ENCODE assay signal across 16 cellular contexts in genomic region chr20:63882257-63883208, GRCh38. TPM values are rescaled to one million over a fixed set of nuclear protein-coding genes. Genes with fewer than 3 reads are reported as not detected.
DNase-seq lines count a peak whose midpoint lies in the region; ATAC-seq and TF ChIP-seq lines count a peak whose summit lies in the region.
"Had no signal": no experiment of that assay in that cellular context is flagged by ENCODE, and none has a peak within 500 bp of the region (broad histone marks: within the 10 kb centered on the region; RNA-seq: fewer than 3 reads in every experiment).

No MANE protein-coding gene starts in this region.

- H3K9me3 Mint-ChIP-seq in endodermal cell (no peaks in the 10 kb centered on the region), osteocyte (ENCODE audit: unreplicated experiment) (no peaks in the 10 kb centered on the region)
- H3K9me3 Mint-ChIP-seq in activated T-helper 1 cell treated with anti-CD3 and anti-CD28 coated beads, Interleukin-12 subunit alpha, Interleukin-12 subunit beta, Interleukin-2, Interleukin-4 antibody, amounts not matched to agents 30 ng/mL and 10 ng/mL and 1 ng/mL, durations not matched to agents 14 hours and 24 hours and 36 hours, result no peaks in the 10 kb centered on the region
- H3K9me3 Mint-ChIP-seq: CD4-positive, alpha-beta T cell had no signal

- H3K27me3 Mint-ChIP-seq in endodermal cell (ENCODE audit: insufficient read depth), result no peaks in the 10 kb centered on the region
- H3K27me3 Mint-ChIP-seq in osteocyte (ENCODE audit: unreplicated experiment), result no peaks in the 10 kb centered on the region
- H3K27me3 Mint-ChIP-seq in activated T-helper 1 cell treated with anti-CD3 and anti-CD28 coated beads, Interleukin-12 subunit alpha, Interleukin-12 subunit beta, Interleukin-2, Interleukin-4 antibody, amounts not matched to agents 30 ng/mL and 10 ng/mL and 1 ng/mL, durations not matched to agents 14 hours and 24 hours and 36 hours (ENCODE audit: insufficient read depth), result peaks cover 1% of the 10 kb centered on the region
- H3K27me3 Mint-ChIP-seq: CD4-positive, alpha-beta T cell had no signal

- H2AFZ ChIP-seq in osteoblast (ENCODE audit: low read length), result no peak overlapping the region
- H2AFZ ChIP-seq: PC-9 had no signal

- H4K20me1 ChIP-seq in osteoblast (ENCODE audit: insufficient read depth, low read length), result peaks cover 76% of the 10 kb centered on the region

- peaks cover 83% of the 10 kb centered on the region for H3K79me2 ChIP-seq in osteoblast (ENCODE audit: insufficient read depth, low read length)

- no peaks in the 10 kb centered on the region for H3K4me1 Mint-ChIP-seq in endodermal cell
- H3K4me1 Mint-ChIP-seq in osteocyte (ENCODE audit: unreplicated experiment), result no peaks in the 10 kb centered on the region
- H3K4me1 Mint-ChIP-seq in activated T-helper 1 cell treated with anti-CD3 and anti-CD28 coated beads, Interleukin-12 subunit alpha, Interleukin-12 subunit beta, Interleukin-2, Interleukin-4 antibody, amounts not matched to agents 30 ng/mL and 10 ng/mL and 1 ng/mL, durations not matched to agents 14 hours and 24 hours and 36 hours (ENCODE audit: low read depth), result no peaks in the 10 kb centered on the region

- ATAC-seq in right cardiac atrium, result no peak
- no peak for ATAC-seq in Right ventricle myocardium superior (ENCODE audit: poor library complexity)
- no peak for ATAC-seq in RWPE2 (ENCODE audit: low read depth)
- no peak for ATAC-seq in HG03196 (IDR thresholded peaks at IDR 0.05; ENCODE audit: unreplicated experiment)

- no peak overlapping the region for H3K27ac ChIP-seq in right cardiac atrium (ENCODE audit: low read length)
- no peak overlapping the region for H3K27ac ChIP-seq in RWPE2 (ENCODE audit: poor library complexity, severe bottlenecking)
- no peak overlapping the region for H3K27ac ChIP-seq in endodermal cell (ENCODE audit: low read depth, low read length)
- no peak overlapping the region for H3K27ac ChIP-seq in osteoblast (ENCODE audit: low read depth, low read length)
- H3K27ac ChIP-seq: PC-9 had no signal

- H3K9me3 ChIP-seq in right cardiac atrium (ENCODE audit: control insufficient read depth, low read length) (no peaks in the 10 kb centered on the region), RWPE2 (ENCODE audit: severe bottlenecking) (no peaks in the 10 kb centered on the region), endodermal cell (ENCODE audit: control insufficient read depth, low read length) (no peaks in the 10 kb centered on the region), osteoblast (ENCODE audit: low read depth, low read length) (no peaks in the 10 kb centered on the region)
- H3K9me3 ChIP-seq: BE2C had no signal

- peaks cover 45% of the 10 kb centered on the region for H3K36me3 Mint-ChIP-seq in endodermal cell (ENCODE audit: low read depth)
- peaks cover 16% of the 10 kb centered on the region for H3K36me3 Mint-ChIP-seq in osteocyte (ENCODE audit: unreplicated experiment)
- peaks cover 8% of the 10 kb centered on the region for H3K36me3 Mint-ChIP-seq in activated T-helper 1 cell treated with anti-CD3 and anti-CD28 coated beads, Interleukin-12 subunit alpha, Interleukin-12 subunit beta, Interleukin-2, Interleukin-4 antibody, amounts not matched to agents 30 ng/mL and 10 ng/mL and 1 ng/mL, durations not matched to agents 14 hours and 24 hours and 36 hours (ENCODE audit: low read depth)

- H3K27ac Mint-ChIP-seq in endodermal cell (peak overlapping the region; percentile 12), osteocyte (ENCODE audit: unreplicated experiment) (no peak overlapping the region)
- H3K27ac Mint-ChIP-seq in activated T-helper 1 cell treated with anti-CD3 and anti-CD28 coated beads, Interleukin-12 subunit alpha, Interleukin-12 subunit beta, Interleukin-2, Interleukin-4 antibody, amounts not matched to agents 30 ng/mL and 10 ng/mL and 1 ng/mL, durations not matched to agents 14 hours and 24 hours and 36 hours, result no peak overlapping the region
- H3K27ac Mint-ChIP-seq: CD4-positive, alpha-beta T cell had no signal

- no peak overlapping the region for H3K9ac ChIP-seq in endodermal cell (ENCODE audit: extremely low read depth, low read length, poor library complexity, severe bottlenecking)

- H3K27me3 ChIP-seq in right cardiac atrium (ENCODE audit: control insufficient read depth, insufficient read depth), result no peaks in the 10 kb centered on the region
- no peaks in the 10 kb centered on the region for H3K27me3 ChIP-seq in RWPE2 (ENCODE audit: insufficient read depth, poor library complexity, severe bottlenecking)
- H3K27me3 ChIP-seq in endodermal cell (ENCODE audit: control insufficient read depth, insufficient read depth, low read length, poor library complexity, severe bottlenecking), result no peaks in the 10 kb centered on the region
- no peaks in the 10 kb centered on the region for H3K27me3 ChIP-seq in osteoblast (ENCODE audit: insufficient read depth, low read length)
- H3K27me3 ChIP-seq: BE2C had no signal

- peaks cover 90% of the 10 kb centered on the region for H3K36me3 ChIP-seq in RWPE2 (ENCODE audit: low read depth)
- peaks cover 41% of the 10 kb centered on the region for H3K36me3 ChIP-seq in endodermal cell (ENCODE audit: control insufficient read depth, insufficient read depth, low read length)
- peaks cover 65% of the 10 kb centered on the region for H3K36me3 ChIP-seq in osteoblast (ENCODE audit: insufficient read depth, low read length)

- H3K4me3 Mint-ChIP-seq in endodermal cell (no peak overlapping the region), osteocyte (ENCODE audit: unreplicated experiment) (no peak overlapping the region)
- H3K4me3 Mint-ChIP-seq in activated T-helper 1 cell treated with anti-CD3 and anti-CD28 coated beads, Interleukin-12 subunit alpha, Interleukin-12 subunit beta, Interleukin-2, Interleukin-4 antibody, amounts not matched to agents 30 ng/mL and 10 ng/mL and 1 ng/mL, durations not matched to agents 14 hours and 24 hours and 36 hours, result no peak overlapping the region
- H3K4me3 Mint-ChIP-seq: CD4-positive, alpha-beta T cell had no signal

- intact Hi-C loops in right cardiac atrium (cut with DNase I) (no loop called here), Right ventricle myocardium superior (cut with DNase I) (no loop called here)
- intact Hi-C loops in activated T-helper 1 cell treated with anti-CD3 and anti-CD28 coated beads, Interleukin-12 subunit alpha, Interleukin-12 subunit beta, Interleukin-2, Interleukin-4 antibody, amounts not matched to agents 30 ng/mL and 10 ng/mL and 1 ng/mL, durations not matched to agents 14 hours and 24 hours and 36 hours (cut with micrococcal nuclease), result no loop called here

- H3K4me1 ChIP-seq in right cardiac atrium (ENCODE audit: control insufficient read depth, insufficient read depth, low read length) (no peaks in the 10 kb centered on the region), RWPE2 (ENCODE audit: insufficient read depth, poor library complexity, severe bottlenecking) (peaks cover 3% of the 10 kb centered on the region), endodermal cell (ENCODE audit: control insufficient read depth, insufficient read depth, low read length) (no peaks in the 10 kb centered on the region), osteoblast (ENCODE audit: insufficient read depth, low read length) (no peaks in the 10 kb centered on the region)
- H3K4me1 ChIP-seq: BE2C had no signal

- 86% methylated on average over 30 of the region's 30 CpGs for WGBS in right cardiac atrium
- 94 to 96% methylated on average over 20 to 30 of the region's 30 CpGs for WGBS in endodermal cell (ENCODE audit: insufficient coverage in 1 of 2, insufficient read length in 1 of 2), 2 experiments

- DNase-seq in right cardiac atrium (peak in 2 of 3 donors; percentile 41 to 42), Right ventricle myocardium superior (no peak), RWPE2 (ENCODE audit: low spot score) (peak; percentile 80), endodermal cell (no peak), osteoblast (ENCODE audit: insufficient read length, low spot score, missing footprints) (peak; percentile 66), osteocyte (ENCODE audit: extremely low spot score, unreplicated experiment) (no peak)
- DNase-seq in activated T-helper 1 cell treated with anti-CD3 and anti-CD28 coated beads, Interleukin-12 subunit alpha, Interleukin-12 subunit beta, Interleukin-2, Interleukin-4 antibody, amounts not matched to agents 30 ng/mL and 10 ng/mL and 1 ng/mL, durations not matched to agents 14 hours and 24 hours and 36 hours (ENCODE audit: low spot score), result no peak
- DNase-seq: BE2C; CD4-positive, alpha-beta T cell; KG1; MV-4-11; NCI-H187 treated with DMSO at 0.1 percent for 48 hours; NCI-H526; PC-9 had no signal

- TF ChIP-seq CTCF in RWPE2 (IDR thresholded peaks at IDR 0.05; ENCODE audit: poor library complexity, severe bottlenecking) (no peak), endodermal cell (conservative IDR thresholded peaks at IDR 0.05) (no peak), osteoblast (IDR thresholded peaks at IDR 0.05; ENCODE audit: extremely low read depth, low read depth, low read length) (no peak), osteocyte (IDR thresholded peaks at IDR 0.05) (no peak)

- H3K4me2 ChIP-seq in osteoblast (ENCODE audit: insufficient read depth, low read length), result no peak overlapping the region
- H3K4me2 ChIP-seq: PC-9 had no signal

- H3K4me3 ChIP-seq in right cardiac atrium (ENCODE audit: low read length) (no peak overlapping the region), RWPE2 (ENCODE audit: severe bottlenecking) (no peak overlapping the region), endodermal cell (ENCODE audit: low read length) (no peak overlapping the region), osteoblast (ENCODE audit: insufficient read depth, low read length) (no peak overlapping the region)
- H3K4me3 ChIP-seq: PC-9 had no signal

RNA-seq across cellular contexts. Expression of gene DNAJC5, which starts 12.4 kb away (rescaled TPM):
- total RNA-seq in right cardiac atrium (10 to 100 TPM; 43.1 to 51.0 (median 49.9) TPM), Right ventricle myocardium superior (42.3 TPM), endodermal cell (10 to 100 TPM; 25.8 to 26.8 TPM), osteoblast (41.5 and 53.9 TPM in 2 replicates), osteocyte (41.2 and 42.7 TPM in 2 replicates)
- polyA plus RNA-seq in right cardiac atrium, result 32.2 TPM
- 26.0 TPM for polyA plus RNA-seq in endodermal cell (2013, experiment 1 of 2)
- polyA plus RNA-seq in endodermal cell (2013, experiment 2 of 2), result 25.3 TPM
- 47.5 and 48.2 TPM in 2 replicates for total RNA-seq in activated T-helper 1 cell treated with anti-CD3 and anti-CD28 coated beads, Interleukin-12 subunit alpha, Interleukin-12 subunit beta, Interleukin-2, Interleukin-4 antibody, amounts not matched to agents 30 ng/mL and 10 ng/mL and 1 ng/mL, durations not matched to agents 14 hours and 24 hours and 36 hours

RNA-seq across cellular contexts. Expression of gene TPD52L2, which starts 17.5 kb away (rescaled TPM):
- total RNA-seq in right cardiac atrium (10 to 100 TPM; 62.1 to 73.5 (median 63.6) TPM), Right ventricle myocardium superior (69.0 TPM), endodermal cell (10 to 100 TPM; 68.3 to 85.2 TPM), osteoblast (99.6 and 115 TPM in 2 replicates), osteocyte (102 and 109 TPM in 2 replicates)
- polyA plus RNA-seq in right cardiac atrium, result 52.3 TPM
- 68.0 TPM for polyA plus RNA-seq in endodermal cell (2013, experiment 1 of 2)
- polyA plus RNA-seq in endodermal cell (2013, experiment 2 of 2), result 64.1 TPM
- 65.9 and 73.2 TPM in 2 replicates for total RNA-seq in activated T-helper 1 cell treated with anti-CD3 and anti-CD28 coated beads, Interleukin-12 subunit alpha, Interleukin-12 subunit beta, Interleukin-2, Interleukin-4 antibody, amounts not matched to agents 30 ng/mL and 10 ng/mL and 1 ng/mL, durations not matched to agents 14 hours and 24 hours and 36 hours

RNA-seq across cellular contexts. Expression of gene ABHD16B, which starts 21.2 kb away (rescaled TPM):
- total RNA-seq in right cardiac atrium, result not detected
- polyA plus RNA-seq in right cardiac atrium, result 0.54 TPM
- not detected for total RNA-seq in Right ventricle myocardium superior
- total RNA-seq in endodermal cell, result not detected
- not detected for polyA plus RNA-seq in endodermal cell (2013, experiment 1 of 2)
- not detected for polyA plus RNA-seq in endodermal cell (2013, experiment 2 of 2)
- total RNA-seq in osteoblast, result not detected in 2 replicates
- total RNA-seq in osteocyte, result not detected in 2 replicates
- not detected in 2 replicates for total RNA-seq in activated T-helper 1 cell treated with anti-CD3 and anti-CD28 coated beads, Interleukin-12 subunit alpha, Interleukin-12 subunit beta, Interleukin-2, Interleukin-4 antibody, amounts not matched to agents 30 ng/mL and 10 ng/mL and 1 ng/mL, durations not matched to agents 14 hours and 24 hours and 36 hours
- total RNA-seq: CD4-positive, alpha-beta T cell; PC-9; SK-MEL-5 had no signal

RNA-seq across cellular contexts. Expression of gene ZBTB46, which starts 51.5 kb away (rescaled TPM):
- total RNA-seq in right cardiac atrium, result 10 to 100 TPM; 14.4 to 18.1 (median 16.3) TPM
- polyA plus RNA-seq in right cardiac atrium, result 6.7 TPM
- 13.5 TPM for total RNA-seq in Right ventricle myocardium superior
- 10 to 100 TPM; 24.9 to 25.9 TPM for total RNA-seq in endodermal cell
- 8.4 TPM for polyA plus RNA-seq in endodermal cell (2013, experiment 1 of 2)
- polyA plus RNA-seq in endodermal cell (2013, experiment 2 of 2), result 7.5 TPM
- under 0.01 and 0.36 TPM in 2 replicates for total RNA-seq in osteoblast
- total RNA-seq in osteocyte, result 20.5 and 20.9 TPM in 2 replicates
- 1.1 and 1.2 TPM in 2 replicates for total RNA-seq in activated T-helper 1 cell treated with anti-CD3 and anti-CD28 coated beads, Interleukin-12 subunit alpha, Interleukin-12 subunit beta, Interleukin-2, Interleukin-4 antibody, amounts not matched to agents 30 ng/mL and 10 ng/mL and 1 ng/mL, durations not matched to agents 14 hours and 24 hours and 36 hours

Comparison
In these comparisons a context has a peak if more than half of its experiments do, and no peak if none do; other contexts are left out.
1. DNase-seq: peak in right cardiac atrium (2 of 3), RWPE2 (single experiment) and osteoblast (single experiment); none in Right ventricle myocardium superior (single experiment), endodermal cell (single experiment), osteocyte (single experiment) and activated T-helper 1 cell treated with anti-CD3 and anti-CD28 coated beads, Interleukin-12 subunit alpha, Interleukin-12 subunit beta, Interleukin-2, Interleukin-4 antibody, amounts not matched to agents 30 ng/mL and 10 ng/mL and 1 ng/mL, durations not matched to agents 14 hours and 24 hours and 36 hours (single experiment).